ENCODE assay signal across 1 cellular context in genomic region chr12:51976376-51977160, GRCh38.
A peak's percentile ranks its signal among the peaks of the same experiment; 100 is the strongest.
TF ChIP-seq lines count a peak whose summit lies in the region.

No MANE protein-coding gene starts in this region.

TF ChIP-seq in HepG2, 621 proteins besides CTCF, POLR2A, EP300 and RAD21 (continued from another document and continues in another):
- no peak for TF ChIP-seq ZBTB33 (CRISPR knock-in tag; IDR thresholded peaks at IDR 0.05)
- no peak for TF ChIP-seq ZFP62 (CRISPR knock-in tag; IDR thresholded peaks at IDR 0.05)
- TF ChIP-seq ZNF713 (CRISPR knock-in tag; IDR thresholded peaks at IDR 0.05) = no peak
- TF ChIP-seq NFE2L2 (IDR thresholded peaks at IDR 0.05; ENCODE audit: low read length) = no peak
- no peak for TF ChIP-seq TOPORS (CRISPR knock-in tag; IDR thresholded peaks at IDR 0.05)
- TF ChIP-seq AHDC1 (CRISPR knock-in tag; IDR thresholded peaks at IDR 0.05; ENCODE audit: borderline replicate concordance) = peak; percentile 30; the same call in 1 of the 2 replicates
- TF ChIP-seq ZNF121 (CRISPR knock-in tag; IDR thresholded peaks at IDR 0.05) = no peak
- TF ChIP-seq FOXO1 (CRISPR knock-in tag; IDR thresholded peaks at IDR 0.05) = 0 out of 2 replicates have a peak, but pooled peaks have one; percentile 7
- TF ChIP-seq, protein P1, sequence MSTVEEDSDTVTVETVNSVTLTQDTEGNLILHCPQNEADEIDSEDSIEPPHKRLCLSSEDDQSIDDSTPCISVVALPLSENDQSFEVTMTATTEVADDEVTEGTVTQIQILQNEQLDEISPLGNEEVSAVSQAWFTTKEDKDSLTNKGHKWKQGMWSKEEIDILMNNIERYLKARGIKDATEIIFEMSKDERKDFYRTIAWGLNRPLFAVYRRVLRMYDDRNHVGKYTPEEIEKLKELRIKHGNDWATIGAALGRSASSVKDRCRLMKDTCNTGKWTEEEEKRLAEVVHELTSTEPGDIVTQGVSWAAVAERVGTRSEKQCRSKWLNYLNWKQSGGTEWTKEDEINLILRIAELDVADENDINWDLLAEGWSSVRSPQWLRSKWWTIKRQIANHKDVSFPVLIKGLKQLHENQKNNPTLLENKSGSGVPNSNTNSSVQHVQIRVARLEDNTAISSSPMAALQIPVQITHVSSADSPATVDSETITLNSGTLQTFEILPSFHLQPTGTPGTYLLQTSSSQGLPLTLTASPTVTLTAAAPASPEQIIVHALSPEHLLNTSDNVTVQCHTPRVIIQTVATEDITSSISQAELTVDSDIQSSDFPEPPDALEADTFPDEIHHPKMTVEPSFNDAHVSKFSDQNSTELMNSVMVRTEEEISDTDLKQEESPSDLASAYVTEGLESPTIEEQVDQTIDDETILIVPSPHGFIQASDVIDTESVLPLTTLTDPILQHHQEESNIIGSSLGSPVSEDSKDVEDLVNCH (CRISPR knock-in tag; IDR thresholded peaks at IDR 0.05) = no peak
- TF ChIP-seq HMG20A (CRISPR knock-in tag; IDR thresholded peaks at IDR 0.05; ENCODE audit: borderline replicate concordance) = peak; percentile 51; the same call in 1 of the 2 replicates
- 0 out of 2 replicates have a peak, but pooled peaks have one; percentile 20 for TF ChIP-seq GFI1 (CRISPR knock-in tag; IDR thresholded peaks at IDR 0.05; ENCODE audit: borderline replicate concordance)
- TF ChIP-seq ZNF142 (CRISPR knock-in tag; IDR thresholded peaks at IDR 0.05) = no peak
- TF ChIP-seq, protein P2, sequence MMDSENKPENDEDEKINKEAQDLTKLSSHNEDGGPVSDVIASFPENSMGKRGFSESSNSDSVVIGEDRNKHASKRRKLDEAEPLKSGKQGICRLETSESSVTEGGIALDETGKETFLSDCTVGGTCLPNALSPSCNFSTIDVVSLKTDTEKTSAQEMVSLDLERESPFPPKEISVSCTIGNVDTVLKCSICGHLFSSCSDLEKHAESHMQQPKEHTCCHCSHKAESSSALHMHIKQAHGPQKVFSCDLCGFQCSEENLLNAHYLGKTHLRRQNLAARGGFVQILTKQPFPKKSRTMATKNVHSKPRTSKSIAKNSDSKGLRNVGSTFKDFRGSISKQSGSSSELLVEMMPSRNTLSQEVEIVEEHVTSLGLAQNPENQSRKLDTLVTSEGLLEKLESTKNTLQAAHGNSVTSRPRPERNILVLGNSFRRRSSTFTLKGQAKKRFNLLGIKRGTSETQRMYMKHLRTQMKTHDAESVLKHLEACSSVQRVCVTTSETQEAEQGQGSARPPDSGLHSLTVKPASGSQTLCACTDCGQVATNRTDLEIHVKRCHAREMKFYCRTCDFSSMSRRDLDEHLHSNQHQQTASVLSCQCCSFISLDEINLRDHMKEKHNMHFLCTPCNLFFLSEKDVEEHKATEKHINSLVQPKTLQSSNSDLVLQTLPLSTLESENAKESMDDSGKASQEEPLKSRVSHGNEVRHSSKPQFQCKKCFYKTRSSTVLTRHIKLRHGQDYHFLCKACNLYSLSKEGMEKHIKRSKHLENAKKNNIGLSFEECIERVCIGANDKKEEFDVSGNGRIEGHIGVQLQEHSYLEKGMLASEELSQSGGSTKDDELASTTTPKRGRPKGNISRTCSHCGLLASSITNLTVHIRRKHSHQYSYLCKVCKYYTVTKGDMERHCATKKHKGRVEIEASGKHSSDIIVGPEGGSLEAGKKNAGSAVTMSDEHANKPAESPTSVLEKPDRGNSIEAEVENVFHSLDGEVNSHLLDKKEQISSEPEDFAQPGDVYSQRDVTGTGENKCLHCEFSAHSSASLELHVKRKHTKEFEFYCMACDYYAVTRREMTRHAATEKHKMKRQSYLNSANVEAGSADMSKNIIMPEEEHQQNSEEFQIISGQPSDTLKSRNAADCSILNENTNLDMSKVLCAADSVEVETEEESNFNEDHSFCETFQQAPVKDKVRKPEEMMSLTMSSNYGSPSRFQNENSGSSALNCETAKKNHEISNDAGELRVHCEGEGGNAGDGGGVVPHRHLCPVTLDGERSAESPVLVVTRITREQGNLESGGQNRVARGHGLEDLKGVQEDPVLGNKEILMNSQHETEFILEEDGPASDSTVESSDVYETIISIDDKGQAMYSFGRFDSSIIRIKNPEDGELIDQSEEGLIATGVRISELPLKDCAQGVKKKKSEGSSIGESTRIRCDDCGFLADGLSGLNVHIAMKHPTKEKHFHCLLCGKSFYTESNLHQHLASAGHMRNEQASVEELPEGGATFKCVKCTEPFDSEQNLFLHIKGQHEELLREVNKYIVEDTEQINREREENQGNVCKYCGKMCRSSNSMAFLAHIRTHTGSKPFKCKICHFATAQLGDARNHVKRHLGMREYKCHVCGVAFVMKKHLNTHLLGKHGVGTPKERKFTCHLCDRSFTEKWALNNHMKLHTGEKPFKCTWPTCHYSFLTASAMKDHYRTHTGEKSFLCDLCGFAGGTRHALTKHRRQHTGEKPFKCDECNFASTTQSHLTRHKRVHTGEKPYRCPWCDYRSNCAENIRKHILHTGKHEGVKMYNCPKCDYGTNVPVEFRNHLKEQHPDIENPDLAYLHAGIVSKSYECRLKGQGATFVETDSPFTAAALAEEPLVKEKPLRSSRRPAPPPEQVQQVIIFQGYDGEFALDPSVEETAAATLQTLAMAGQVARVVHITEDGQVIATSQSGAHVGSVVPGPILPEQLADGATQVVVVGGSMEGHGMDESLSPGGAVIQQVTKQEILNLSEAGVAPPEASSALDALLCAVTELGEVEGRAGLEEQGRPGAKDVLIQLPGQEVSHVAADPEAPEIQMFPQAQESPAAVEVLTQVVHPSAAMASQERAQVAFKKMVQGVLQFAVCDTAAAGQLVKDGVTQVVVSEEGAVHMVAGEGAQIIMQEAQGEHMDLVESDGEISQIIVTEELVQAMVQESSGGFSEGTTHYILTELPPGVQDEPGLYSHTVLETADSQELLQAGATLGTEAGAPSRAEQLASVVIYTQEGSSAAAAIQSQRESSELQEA (CRISPR knock-in tag; IDR thresholded peaks at IDR 0.05; ENCODE audit: not compliant biosample characterization) = no peak
- TF ChIP-seq ZNF33B (CRISPR knock-in tag; IDR thresholded peaks at IDR 0.05) = no peak
- TF ChIP-seq SOX13 (IDR thresholded peaks at IDR 0.05) = 0 out of 2 replicates have a peak, but pooled peaks have one; percentile 16
- peak in 1 of 2 experiments; percentile 61; a peak in 2 of 4 replicates for TF ChIP-seq SOX13 (CRISPR knock-in tag; conservative IDR thresholded peaks at IDR 0.05 in 1 of 2, IDR thresholded peaks at IDR 0.05 in 1 of 2)
- TF ChIP-seq MED1 (CRISPR knock-in tag; IDR thresholded peaks at IDR 0.05) = peak; percentile 69
- TF ChIP-seq, protein P3, sequence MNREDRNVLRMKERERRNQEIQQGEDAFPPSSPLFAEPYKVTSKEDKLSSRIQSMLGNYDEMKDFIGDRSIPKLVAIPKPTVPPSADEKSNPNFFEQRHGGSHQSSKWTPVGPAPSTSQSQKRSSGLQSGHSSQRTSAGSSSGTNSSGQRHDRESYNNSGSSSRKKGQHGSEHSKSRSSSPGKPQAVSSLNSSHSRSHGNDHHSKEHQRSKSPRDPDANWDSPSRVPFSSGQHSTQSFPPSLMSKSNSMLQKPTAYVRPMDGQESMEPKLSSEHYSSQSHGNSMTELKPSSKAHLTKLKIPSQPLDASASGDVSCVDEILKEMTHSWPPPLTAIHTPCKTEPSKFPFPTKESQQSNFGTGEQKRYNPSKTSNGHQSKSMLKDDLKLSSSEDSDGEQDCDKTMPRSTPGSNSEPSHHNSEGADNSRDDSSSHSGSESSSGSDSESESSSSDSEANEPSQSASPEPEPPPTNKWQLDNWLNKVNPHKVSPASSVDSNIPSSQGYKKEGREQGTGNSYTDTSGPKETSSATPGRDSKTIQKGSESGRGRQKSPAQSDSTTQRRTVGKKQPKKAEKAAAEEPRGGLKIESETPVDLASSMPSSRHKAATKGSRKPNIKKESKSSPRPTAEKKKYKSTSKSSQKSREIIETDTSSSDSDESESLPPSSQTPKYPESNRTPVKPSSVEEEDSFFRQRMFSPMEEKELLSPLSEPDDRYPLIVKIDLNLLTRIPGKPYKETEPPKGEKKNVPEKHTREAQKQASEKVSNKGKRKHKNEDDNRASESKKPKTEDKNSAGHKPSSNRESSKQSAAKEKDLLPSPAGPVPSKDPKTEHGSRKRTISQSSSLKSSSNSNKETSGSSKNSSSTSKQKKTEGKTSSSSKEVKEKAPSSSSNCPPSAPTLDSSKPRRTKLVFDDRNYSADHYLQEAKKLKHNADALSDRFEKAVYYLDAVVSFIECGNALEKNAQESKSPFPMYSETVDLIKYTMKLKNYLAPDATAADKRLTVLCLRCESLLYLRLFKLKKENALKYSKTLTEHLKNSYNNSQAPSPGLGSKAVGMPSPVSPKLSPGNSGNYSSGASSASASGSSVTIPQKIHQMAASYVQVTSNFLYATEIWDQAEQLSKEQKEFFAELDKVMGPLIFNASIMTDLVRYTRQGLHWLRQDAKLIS (CRISPR knock-in tag; IDR thresholded peaks at IDR 0.05) = no peak
- no peak for TF ChIP-seq ZNF576 (CRISPR knock-in tag; IDR thresholded peaks at IDR 0.05)
